Comparison of ENCODE assay signal across 8 cellular contexts in genomic region chr5:138331449-138332368, GRCh38. TPM values are rescaled to one million over a fixed set of nuclear protein-coding genes. Genes with fewer than 3 reads are reported as not detected.
DNase-seq lines count a peak whose midpoint lies in the region; ATAC-seq and TF ChIP-seq lines count a peak whose summit lies in the region.

TSS of gene CDC25C (minus strand) at chr5:138331804. CDS start at chr5:138331180, 624 bp downstream.

- no peak for TF ChIP-seq EP300 in esophagus muscularis mucosa (IDR thresholded peaks at IDR 0.05)

- H3K79me2 ChIP-seq in KMS-11 (ENCODE audit: insufficient read depth, low read depth) = peaks cover 14% of the 10 kb centered on the region; the same call in 1 of the 2 replicates

- H3K27me3 ChIP-seq in KMS-11 (ENCODE audit: insufficient read depth, low read depth) (no peaks in the 10 kb centered on the region), Panc1 (ENCODE audit: control insufficient read depth, insufficient read depth, low read length) (no peaks in the 10 kb centered on the region), esophagus muscularis mucosa (no peaks in the 10 kb centered on the region), muscle layer of duodenum (ENCODE audit: low read depth, low read length) (no peaks in the 10 kb centered on the region)

- ATAC-seq in GM21786 (IDR thresholded peaks at IDR 0.05; ENCODE audit: unreplicated experiment) = peak; percentile 100
- ATAC-seq in Panc1 = peak; percentile 99

- TF ChIP-seq POLR2A in esophagus muscularis mucosa (IDR thresholded peaks at IDR 0.05; ENCODE audit: low read depth) = no peak

- H3K4me1 ChIP-seq in KMS-11 (ENCODE audit: low read depth, poor library complexity, severe bottlenecking) = peaks cover 26% of the 10 kb centered on the region
- peaks cover 10% of the 10 kb centered on the region; the same call in 1 of the 2 replicates for H3K4me1 ChIP-seq in Panc1 (ENCODE audit: control insufficient read depth, insufficient read depth, low read length)
- peaks cover 12 to 17% (median 14%) of the 10 kb centered on the region in 4 donors for H3K4me1 ChIP-seq in esophagus muscularis mucosa
- peaks cover 4 to 13% of the 10 kb centered on the region in 2 donors for H3K4me1 ChIP-seq in muscle layer of duodenum (ENCODE audit: control insufficient read depth in 1 of 2, insufficient read depth in 2 of 2, low read length in 2 of 2)

- intact Hi-C loops in Panc1 (cut with micrococcal nuclease; ENCODE audit: unreplicated experiment) = no loop called here
- intact Hi-C loops in esophagus muscularis mucosa (cut with DNase I) = loop anchor here (10.0 kb wide), 1 partner anchor 117 kb away; the partner anchor contains the start of gene CDC23

- CTCF ChIA-PET in Panc1 (lab: Charles Lee) = interaction anchor here (0.9 to 1.3 kb wide), 3 partner anchors 20 to 110 kb away, joined by 3 to 6 read pairs (median 4); partner anchors contain the start of gene KDM3B

- peak within 1 kb of the TSS; percentile 59 for H3K27ac ChIP-seq in KMS-11
- H3K27ac ChIP-seq in Panc1 (ENCODE audit: low read length) = peak within 1 kb of the TSS; percentile 95
- peak within 1 kb of the TSS in 2 of 4 donors; percentile 22 to 31 for H3K27ac ChIP-seq in esophagus muscularis mucosa (replicated peaks in 1 of 4)
- H3K27ac ChIP-seq in muscle layer of duodenum (ENCODE audit: low read length) = peak within 1 kb of the TSS; percentile 5

- H3K4me3 ChIP-seq in KMS-11 (IDR thresholded peaks at IDR 0.05; ENCODE audit: insufficient read depth, low read depth, low read length) = peak within 1 kb of the TSS; percentile 84
- H3K4me3 ChIP-seq in Panc1 (ENCODE audit: low read depth in 2 of 2, low read length in 2 of 2) = peak within 1 kb of the TSS; percentile 89 to 95
- H3K4me3 ChIP-seq in esophagus muscularis mucosa = peak within 1 kb of the TSS; percentile 42 to 62 (median 53)
- peak within 1 kb of the TSS; percentile 75 to 88 for H3K4me3 ChIP-seq in muscle layer of duodenum (ENCODE audit: low read depth in 1 of 2, low read length in 2 of 2)

- H3K36me3 ChIP-seq in KMS-11 (ENCODE audit: insufficient read depth) (no peaks in the 10 kb centered on the region), Panc1 (ENCODE audit: control insufficient read depth, insufficient read depth, low read length) (no peaks in the 10 kb centered on the region), esophagus muscularis mucosa (no peaks in the 10 kb centered on the region), muscle layer of duodenum (ENCODE audit: control insufficient read depth in 1 of 2, insufficient read depth in 2 of 2, low read length in 2 of 2) (no peaks in the 10 kb centered on the region)

- H3K9ac ChIP-seq in KMS-11 = peak within 1 kb of the TSS; percentile 65

- POLR2A ChIA-PET in Panc1 (lab: Charles Lee) = interaction anchor here (0.5 to 0.9 kb wide), 6 partner anchors 12 to 248 kb away, joined by 3 to 10 read pairs (median 4); partner anchors contain the start of genes BRD8 and KIF20A

- peak within 1 kb of the TSS; percentile 88 for H3K4me2 ChIP-seq in KMS-11

- no peaks in the 10 kb centered on the region for H4K20me1 ChIP-seq in KMS-11 (ENCODE audit: insufficient read depth)

- peak within 1 kb of the TSS; percentile 91 for H2AFZ ChIP-seq in KMS-11 (ENCODE audit: low read depth)

- H3K9me3 ChIP-seq in Panc1 (ENCODE audit: control insufficient read depth, insufficient read depth, low read depth, low read length) (no peaks in the 10 kb centered on the region), esophagus muscularis mucosa (no peaks in the 10 kb centered on the region), muscle layer of duodenum (ENCODE audit: control insufficient read depth in 1 of 2, low read length in 2 of 2) (no peaks in the 10 kb centered on the region)

- TF ChIP-seq CTCF in KMS-11 (conservative IDR thresholded peaks at IDR 0.05; ENCODE audit: low read depth, low read length) (no peak), Panc1 (IDR thresholded peaks at IDR 0.05) (no peak), esophagus muscularis mucosa (IDR thresholded peaks at IDR 0.05) (no peak)

- in situ Hi-C loops in Panc1 (cut with HindIII; ENCODE audit: low pct_unique_long_range_greater_than_20kb, low sequenced_read_pairs) = no loop called here

- no TSS peak for BruUV-seq in Panc1 (replicated peaks; lab: Mats Ljungman, UMichigan)

- DNase-seq in DMS79 treated with DMSO at 0.1 percent for 48 hours (lab: John Stamatoyannopoulos, UW) (peak; percentile 88), Panc1 (ENCODE audit: low read depth, low spot score) (peak; percentile 95), esophagus muscularis mucosa (ENCODE audit: extremely low spot score) (peak; percentile 100)
- peak; percentile 97 for DNase-seq in activated T-cell treated with anti-CD3 and anti-CD28 coated beads, Interleukin-2, amount 50 U/mL, for 48 hours
- DNase-seq in stimulated activated CD8-positive, alpha-beta memory T cell treated with anti-CD3 and anti-CD28 coated beads, Interleukin-7, amount 100 ng/mL, for 24 hours (ENCODE audit: low read depth) = peak; percentile 94

- under 1% methylated on average over 41 of the region's 55 CpGs for WGBS in esophagus muscularis mucosa

RNA-seq across cellular contexts. Expression of gene CDC25C, which starts in this region (rescaled TPM):
- total RNA-seq in Panc1 (2021; ENCODE audit: unreplicated experiment) = 14.1 TPM
- 3.4 TPM for polyA plus RNA-seq in Panc1 (2012; ENCODE audit: insufficient read length)
- total RNA-seq in esophagus muscularis mucosa = under 1 TPM in 1 of 4 donors, not detected in 3; 0.17 TPM

Comparison
In these comparisons a context has a peak if more than half of its experiments do, and no peak if none do; other contexts are left out.
1. RNA of gene CDC25C (total RNA-seq): 14.1 TPM in Panc1 (single experiment); 0.17 TPM in esophagus muscularis mucosa; every median in the first group is over 10 times any median in the second.
2. Peak in DNase-seq and H3K4me3 ChIP-seq in esophagus muscularis mucosa; RNA of the gene not detected or under 1 TPM.
3. Peak in every context shown above with its lines, with median percentiles within 50 percentile points of each other: DNase-seq and H3K4me3 ChIP-seq.